ENCODE assay signal across 8 cellular contexts in the genomic region with DNA sequence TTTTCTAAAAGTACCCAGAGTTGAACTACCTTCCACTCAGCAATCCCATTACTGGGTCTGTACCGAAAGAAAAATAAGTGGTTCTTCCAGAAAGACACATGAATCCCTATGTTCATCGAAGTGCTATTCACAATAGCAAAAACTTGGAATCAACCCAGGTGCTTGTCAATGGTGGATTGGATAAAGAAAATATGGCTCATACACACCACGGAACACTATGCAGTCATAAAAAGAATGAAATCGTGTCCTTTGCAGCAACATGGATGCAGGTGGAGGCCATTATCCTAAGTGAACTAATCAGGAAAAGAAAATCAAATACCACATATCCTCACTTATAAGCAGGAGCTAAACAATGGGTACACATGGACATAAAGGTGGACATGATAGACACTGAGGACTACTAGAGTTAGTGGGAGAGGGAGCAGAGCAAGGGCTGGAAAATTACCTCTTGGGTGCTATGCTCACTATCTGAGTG. TPM values are rescaled to one million over a fixed set of nuclear protein-coding genes. Genes with fewer than 3 reads are reported as not detected.
DNase-seq lines count a peak whose midpoint lies in the region; ATAC-seq, FAIRE-seq and TF ChIP-seq lines count a peak whose summit lies in the region.

No MANE protein-coding gene starts in this region.

- 16% methylated on average over 4 of the region's 4 CpGs for WGBS in A549 (ENCODE audit: missing lambda C conversion rate)
- WGBS in GM12878 (ENCODE audit: insufficient coverage, insufficient replicate concordance, low lambda C conversion rate, missing lambda C conversion rate) = 93% methylated on average over 4 of the region's 4 CpGs
- 79% methylated on average over 2 of the region's 4 CpGs; no CpG with 5 or more reads in 1 of the 2 experiments for WGBS in mesodermal cell (ENCODE audit: insufficient coverage in 2 of 2), 2 experiments

- TF ChIP-seq POLR2A in A549 (IDR thresholded peaks at IDR 0.05; ENCODE audit: low read length) = no peak
- TF ChIP-seq POLR2A in GM12878 (IDR thresholded peaks at IDR 0.05; ENCODE audit: low read depth, low read length) = no peak

- peak overlapping the region; percentile 92 for H2AFZ ChIP-seq in GM12878 (ENCODE audit: control insufficient read depth, low read depth, low read length)

- TF ChIP-seq CTCF in A549 (IDR thresholded peaks at IDR 0.05) (no peak), HFF-Myc (IDR thresholded peaks at IDR 0.05; ENCODE audit: low read depth, low read length, missing control alignments) (no peak), GM12878 (IDR thresholded peaks at IDR 0.05 in 2 of 3, conservative IDR thresholded peaks at IDR 0.05 in 1 of 3; ENCODE audit: control insufficient read depth in 2 of 3, extremely low read depth in 1 of 3, insufficient read depth in 1 of 3, low read depth in 3 of 3, low read length in 3 of 3) (no peak)

- RAD21 ChIA-PET in GM12878 (lab: Charles Lee; ENCODE audit: unreplicated experiment) = interaction anchor here (0.6 to 1.9 kb wide), 14 partner anchors 31 to 942 kb away, joined by 3 to 10 read pairs (median 4); partner anchors contain the start of gene JUN

- H3K4me1 ChIP-seq in A549 (peaks cover 41% of the 10 kb centered on the region), GM12878 (ENCODE audit: control insufficient read depth, insufficient read depth, low read length) (peaks cover 13% of the 10 kb centered on the region), mesodermal cell (ENCODE audit: control insufficient read depth, insufficient read depth, low read length, poor library complexity, severe bottlenecking) (peaks cover 5% of the 10 kb centered on the region)

- no peak for TF ChIP-seq EP300 in A549 (IDR thresholded peaks at IDR 0.05)
- TF ChIP-seq EP300 in GM12878 (IDR thresholded peaks at IDR 0.05; ENCODE audit: borderline replicate concordance in 1 of 2, control insufficient read depth in 1 of 2, low read depth in 2 of 2, low read length in 2 of 2) = no peak

- H3K4me3 ChIP-seq in A549 = peak overlapping the region; percentile 64; the same call in 1 of the 3 replicates
- peak overlapping the region; percentile 51 for H3K4me3 ChIP-seq in HFF-Myc (replicated peaks; ENCODE audit: low read depth, low read length)
- H3K4me3 ChIP-seq in GM12878 = peak overlapping the region; percentile 51; the same call in 1 of the 2 replicates
- peak overlapping the region; percentile 43 for H3K4me3 ChIP-seq in mesodermal cell (ENCODE audit: extremely low read depth, insufficient read depth, low read length, poor library complexity, severe bottlenecking)

- H3K27ac ChIP-seq in A549 (peak overlapping the region; percentile 100), GM12878 (ENCODE audit: control insufficient read depth, insufficient read depth) (peak overlapping the region; percentile 73), mesodermal cell (ENCODE audit: low read depth, low read length, severe bottlenecking) (peak overlapping the region; percentile 46)

- TF ChIP-seq RAD21 in A549 (conservative IDR thresholded peaks at IDR 0.05 in 1 of 2, IDR thresholded peaks at IDR 0.05 in 1 of 2) (no peak), GM12878 (IDR thresholded peaks at IDR 0.05; ENCODE audit: insufficient read depth, low read depth, low read length) (no peak)

- POLR2A ChIA-PET in A549 (lab: Yijun Ruan, JAX) = interaction anchor here (0.8 to 1.9 kb wide), 5 partner anchors 32 to 113 kb away, joined by 3 to 11 read pairs (median 5); partner anchors contain the start of gene JUN
- POLR2A ChIA-PET in GM12878 (lab: Charles Lee) = interaction anchor here (1.1 to 1.2 kb wide), 2 partner anchors 15 to 945 kb away, joined by 3 to 4 read pairs; no protein-coding TSS in a partner anchor

- H3K27me3 ChIP-seq in GM12878 (replicated peaks in 1 of 2; ENCODE audit: control insufficient read depth in 2 of 2, insufficient read depth in 2 of 2, low read length in 1 of 2) = no peaks in the 10 kb centered on the region

- H4K20me1 ChIP-seq in GM12878 (ENCODE audit: control insufficient read depth, insufficient read depth) = no peaks in the 10 kb centered on the region

- FAIRE-seq in A549 (lab: Jason Lieb, UNC) (no peak), GM12878 (lab: Jason Lieb, UNC) (no peak)

- SMC1A ChIA-PET in GM12878 (lab: Charles Lee; ENCODE audit: uncharacterized antibody, unreplicated experiment) = interaction anchor here (0.6 to 1.8 kb wide), 7 partner anchors 20 to 456 kb away, joined by 3 to 5 read pairs (median 4); no protein-coding TSS in a partner anchor

- H3K36me3 ChIP-seq in GM12878 (ENCODE audit: control insufficient read depth in 2 of 2, insufficient read depth in 2 of 2, low read length in 1 of 2) (no peaks in the 10 kb centered on the region), mesodermal cell (ENCODE audit: control insufficient read depth, insufficient read depth, low read length) (no peaks in the 10 kb centered on the region)

- in situ Hi-C loops in GM12878 (cut with MboI) = no loop called here

- H3K9me3 ChIP-seq in A549 (no peaks in the 10 kb centered on the region), GM12878 (replicated peaks; ENCODE audit: control insufficient read depth, insufficient read depth, low read length) (no peaks in the 10 kb centered on the region), mesodermal cell (ENCODE audit: control insufficient read depth, low read length) (no peaks in the 10 kb centered on the region)

- H3K9ac ChIP-seq in GM12878 (ENCODE audit: control insufficient read depth, insufficient read depth, low read length) = peak overlapping the region; percentile 71

- DNase-seq in A549 (ENCODE audit: low read depth in 1 of 2, low spot score in 1 of 2) = no peak
- DNase-seq in HFF-Myc (ENCODE audit: extremely low read depth, low read depth) = no peak
- DNase-seq in GM12878 (ENCODE audit: low read depth, low spot score) = no peak
- DNase-seq in kidney tubule cell (ENCODE audit: low spot score) = no peak
- no peak for DNase-seq in T1000 (lab: John Stamatoyannopoulos, UW)

- BruUV-seq in GM12878 (replicated peaks; lab: Mats Ljungman, UMichigan) = TSS peak; percentile 86

- CTCF ChIA-PET in A549 (lab: Yijun Ruan, JAX) (interaction anchor here (0.6 to 1.4 kb wide), 2 partner anchors 31 to 39 kb away, joined by 3 to 4 read pairs; no protein-coding TSS in a partner anchor), GM12878 (lab: Yijun Ruan, JAX) (interaction anchor here (0.9 to 1.9 kb wide), 5 partner anchors 28 to 882 kb away, joined by 3 to 9 read pairs (median 4); partner anchors contain the start of gene JUN)

- no peaks in the 10 kb centered on the region for H3K79me2 ChIP-seq in GM12878 (ENCODE audit: control insufficient read depth, insufficient read depth, low read length)

- H3K4me2 ChIP-seq in A549 (peak overlapping the region; percentile 97), GM12878 (ENCODE audit: control insufficient read depth, insufficient read depth) (peak overlapping the region; percentile 96)

- ATAC-seq in A549 = no peak
- no peak for ATAC-seq in GM12878
- no peak for ATAC-seq in GM21529 (IDR thresholded peaks at IDR 0.05; ENCODE audit: unreplicated experiment)
- ATAC-seq in HG02588 (IDR thresholded peaks at IDR 0.05; ENCODE audit: unreplicated experiment) = no peak

- intact Hi-C loops in GM12878 (cut with micrococcal nuclease; ENCODE audit: unreplicated experiment) = loop anchor here (1.0 to 5.0 kb wide), 3 partner anchors 32 to 191 kb away; partner anchors contain the start of gene JUN

TF ChIP-seq in A549, 52 proteins besides CTCF, POLR2A, EP300 and RAD21 (continues in another document):
- TF ChIP-seq CBX2 (IDR thresholded peaks at IDR 0.05; ENCODE audit: borderline replicate concordance, low read depth) (no peak), POLR2AphosphoS2 (conservative IDR thresholded peaks at IDR 0.05; ENCODE audit: low read length) (no peak), NR3C1 (IDR thresholded peaks at IDR 0.05) (no peak), TP53 (CRISPR knock-in tag; IDR thresholded peaks at IDR 0.05) (no peak), ZSCAN20 (CRISPR knock-in tag; IDR thresholded peaks at IDR 0.05) (no peak)
- TF ChIP-seq, protein P1, sequence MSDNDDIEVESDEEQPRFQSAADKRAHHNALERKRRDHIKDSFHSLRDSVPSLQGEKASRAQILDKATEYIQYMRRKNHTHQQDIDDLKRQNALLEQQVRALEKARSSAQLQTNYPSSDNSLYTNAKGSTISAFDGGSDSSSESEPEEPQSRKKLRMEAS (IDR thresholded peaks at IDR 0.05) = no peak

TF ChIP-seq in GM12878, 131 proteins besides CTCF, POLR2A, EP300 and RAD21:
- TF ChIP-seq DPF2 (IDR thresholded peaks at IDR 0.05) = no peak

RNA-seq across cellular contexts. Expression of gene JUN, which starts 32.9 kb away (rescaled TPM):
- polyA plus RNA-seq in A549 (2011; rRNA removed) (32.6 and 59.8 TPM in 2 replicates), A549 (2017; fragmentation: RNase III; extraction: RNeasy Plus Mini Kit Qiagen cat#74134 plus additional on column Dnase treatment) (23.3 to 27.4 TPM (median 23.3 TPM) in 3 replicates), GM12878 (2011; rRNA removed) (1.4 and 2.5 TPM in 2 replicates), GM12878 (2014; fragmentation: Illumina TruSeq; extraction: Trizol) (1.4 and 1.8 TPM in 2 replicates), GM12878 (2014; fragmentation: Nextera tagmentation; extraction: Ambion mirVana) (under 1 TPM; 0.18 to 0.37 TPM), GM12878 (2014; rRNA removed) (6.3 and 6.4 TPM in 2 replicates), GM12878 (2016; fragmentation: Nextera tagmentation; extraction: Ambion mirVana) (1 to 10 TPM; 3.1 to 3.7 TPM)
- 60.3 and 71.5 TPM in 2 replicates for polyA plus RNA-seq in A549 (2012; cell fraction: cytosol; rRNA removed)
- polyA plus RNA-seq in A549 (2012; cell fraction: nucleus; rRNA removed) = 96.1 and 156 TPM in 2 replicates
- polyA minus RNA-seq in A549 (2011; rRNA and poly(A)+ RNA removed) = 47.1 and 53.4 TPM in 2 replicates
- total RNA-seq in GM12878 (2013; cell fraction: nucleolus; rRNA removed) = 6.6 and 8.6 TPM in 2 replicates
- total RNA-seq in GM12878 (2014; rRNA removed) (6.0 and 6.7 TPM in 2 replicates), GM12878 (2014; rRNA removed; fragmentation: Illumina TruSeq; extraction: Trizol) (1.6 and 1.8 TPM in 2 replicates), GM12878 (2021) (8.4 and 8.7 TPM in 2 replicates)
- polyA plus RNA-seq in GM12878 (2011; ENCODE audit: low read depth) = 2.8 TPM
- polyA plus RNA-seq in GM12878 (2011; cell fraction: cytosol; rRNA removed) = 2.7 and 3.0 TPM in 2 replicates
- polyA plus RNA-seq in GM12878 (2011; cell fraction: nucleus; rRNA removed) = 4.1 and 4.5 TPM in 2 replicates
- 10.7 and 15.4 TPM in 2 replicates for polyA plus RNA-seq in GM12878 (2012)
- polyA minus RNA-seq in GM12878 (2011; rRNA and poly(A)+ RNA removed) = 1.8 and 3.8 TPM in 2 replicates
- polyA minus RNA-seq in GM12878 (2011; cell fraction: cytosol; rRNA and poly(A)+ RNA removed) = 2.3 and 2.9 TPM in 2 replicates
- polyA minus RNA-seq in GM12878 (2011; cell fraction: nucleus; rRNA and poly(A)+ RNA removed) = 9.4 and 13.0 TPM in 2 replicates
- 40.5 TPM for polyA plus RNA-seq in mesodermal cell (2013, experiment 1 of 2)
- 35.1 TPM for polyA plus RNA-seq in mesodermal cell (2013, experiment 2 of 2)

Comparison
In these comparisons a context has a peak if more than half of its experiments do, and no peak if none do; other contexts are left out.
1. H3K27ac ChIP-seq: peak in every context shown above with its lines; median percentile 100 in A549; 73 in GM12878; 46 in mesodermal cell.